ENCODE assay signal across 17 cellular contexts in genomic region chr10:49230004-49230403, GRCh38. TPM values are rescaled to one million over a fixed set of nuclear protein-coding genes. Genes with fewer than 3 reads are reported as not detected.
"Had no signal": no experiment of that assay in that cellular context is flagged by ENCODE, and none has a peak within 500 bp of the region (broad histone marks: within the 10 kb centered on the region; RNA-seq: fewer than 3 reads in every experiment).

No MANE protein-coding gene starts in this region.

- ATAC-seq: activated CD8-positive, alpha-beta T cell treated with anti-CD3 and anti-CD28 coated beads for 36 hours; activated T-helper 17 cell treated with anti-CD3 and anti-CD28 coated beads, Interleukin-2, amount 50 U/mL, for 72 hours; body of pancreas; foreskin keratinocyte; pancreas; stimulated activated memory B cell treated with anti-CD40 and anti-IgM and Interleukin-4, amounts not matched to agents 10 μg/mL and 1 μg/mL and 100 μg/mL, for 72 hours had no signal

- H3K27ac Mint-ChIP-seq: activated B cell treated with CpG ODN at 0.5 μM for 24 hours; activated CD8-positive, alpha-beta T cell treated with anti-CD3 and anti-CD28 coated beads for 36 hours; activated naive CD4-positive, alpha-beta T cell treated with anti-CD3 and anti-CD28 coated beads for 36 hours; activated T-helper 17 cell treated with anti-CD3 and anti-CD28 coated beads, Interleukin-2, amount 50 U/mL, for 72 hours; mesothelial cell of epicardium; natural killer cell treated with Interleukin-12 subunit alpha and Interleukin-12 subunit beta and Interleukin-15 and Interleukin-18, amount 100 ng/mL, for 72 hours; stimulated activated memory B cell treated with anti-CD40 and anti-IgM and Interleukin-4, amounts not matched to agents 10 μg/mL and 1 μg/mL and 100 μg/mL, for 72 hours had no signal

- H3K9me3 Mint-ChIP-seq: activated B cell treated with CpG ODN at 0.5 μM for 24 hours; activated CD8-positive, alpha-beta T cell treated with anti-CD3 and anti-CD28 coated beads for 36 hours; activated naive CD4-positive, alpha-beta T cell treated with anti-CD3 and anti-CD28 coated beads for 36 hours; activated T-helper 17 cell treated with anti-CD3 and anti-CD28 coated beads, Interleukin-2, amount 50 U/mL, for 72 hours; mesothelial cell of epicardium; stimulated activated memory B cell treated with anti-CD40 and anti-IgM and Interleukin-4, amounts not matched to agents 10 μg/mL and 1 μg/mL and 100 μg/mL, for 72 hours had no signal

- DNase-seq: activated B cell treated with CpG ODN at 0.5 μM for 24 hours; activated CD4-positive, alpha-beta T cell treated with anti-CD3 and anti-CD28 coated beads for 48 hours; activated CD8-positive, alpha-beta T cell treated with anti-CD3 and anti-CD28 coated beads for 36 hours; activated naive CD4-positive, alpha-beta T cell treated with anti-CD3 and anti-CD28 coated beads for 36 hours; activated T-cell treated with anti-CD3 and anti-CD28 coated beads, Interleukin-2, amount 50 U/mL, for 1 hour; body of pancreas; foreskin keratinocyte; glutamatergic neuron; pancreas; spleen; stimulated activated CD4-positive, alpha-beta T cell treated with anti-CD3 and anti-CD28 coated beads, Interleukin-4, amount 100 ng/mL, for 4 hours; upper lobe of right lung had no signal

- H3K27me3 Mint-ChIP-seq: stimulated activated memory B cell treated with anti-CD40 and anti-IgM and Interleukin-4, amounts not matched to agents 10 μg/mL and 1 μg/mL and 100 μg/mL, for 72 hours had no signal

- H3K36me3 Mint-ChIP-seq: mesothelial cell of epicardium; stimulated activated memory B cell treated with anti-CD40 and anti-IgM and Interleukin-4, amounts not matched to agents 10 μg/mL and 1 μg/mL and 100 μg/mL, for 72 hours had no signal

- H3K4me3 Mint-ChIP-seq: activated B cell treated with CpG ODN at 0.5 μM for 24 hours; activated CD8-positive, alpha-beta T cell treated with anti-CD3 and anti-CD28 coated beads for 36 hours; activated naive CD4-positive, alpha-beta T cell treated with anti-CD3 and anti-CD28 coated beads for 36 hours; activated T-helper 17 cell treated with anti-CD3 and anti-CD28 coated beads, Interleukin-2, amount 50 U/mL, for 72 hours; mesothelial cell of epicardium; natural killer cell treated with Interleukin-12 subunit alpha and Interleukin-12 subunit beta and Interleukin-15 and Interleukin-18, amount 100 ng/mL, for 72 hours; stimulated activated memory B cell treated with anti-CD40 and anti-IgM and Interleukin-4, amounts not matched to agents 10 μg/mL and 1 μg/mL and 100 μg/mL, for 72 hours had no signal

- H3K4me1 Mint-ChIP-seq: activated B cell treated with CpG ODN at 0.5 μM for 24 hours; activated T-helper 17 cell treated with anti-CD3 and anti-CD28 coated beads, Interleukin-2, amount 50 U/mL, for 72 hours; mesothelial cell of epicardium; stimulated activated memory B cell treated with anti-CD40 and anti-IgM and Interleukin-4, amounts not matched to agents 10 μg/mL and 1 μg/mL and 100 μg/mL, for 72 hours had no signal

RNA-seq across cellular contexts. Expression of gene TMEM273, which starts 41.8 kb away (rescaled TPM):
- total RNA-seq: fibroblast of lung, foreskin keratinocyte, mesothelial cell of epicardium had no signal
